36 cellular contexts compared by ENCODE assay signal in the genomic region with DNA sequence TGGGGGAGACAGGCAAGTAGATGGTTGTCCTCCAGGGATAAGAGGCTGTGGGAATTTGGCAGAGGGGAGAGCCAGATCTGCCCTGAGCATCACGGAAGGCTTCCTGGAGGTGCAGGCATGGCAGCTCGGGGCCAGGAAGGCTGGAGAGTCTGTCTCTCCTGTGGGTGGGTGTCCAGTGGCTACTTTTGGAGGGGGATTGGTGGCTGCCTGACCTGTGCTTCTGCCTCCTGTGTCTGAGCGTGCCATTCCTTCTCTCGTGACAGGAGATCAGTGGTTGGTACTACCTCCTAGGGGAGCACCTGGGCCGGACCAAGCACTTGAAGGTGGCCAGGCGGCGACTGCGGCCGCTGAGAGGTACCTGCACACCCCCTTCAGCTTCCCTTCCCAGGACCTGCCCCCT.
"Had no signal": no experiment of that assay in that cellular context is flagged by ENCODE, and none has a peak within 500 bp of the region (broad histone marks: within the 10 kb centered on the region; RNA-seq: fewer than 3 reads in every experiment).

No MANE protein-coding gene starts in this region.

- H3K9me3 Mint-ChIP-seq: activated B cell treated with CpG ODN at 0.5 μM for 24 hours; activated CD4-positive, alpha-beta memory T cell treated with anti-CD3 and anti-CD28 coated beads for 36 hours; activated CD4-positive, alpha-beta T cell treated with anti-CD3 and anti-CD28 coated beads, Interleukin-2, amount 10 ng/mL, durations not matched to agents 24 days and 14 days; activated CD8-positive, alpha-beta T cell treated with anti-CD3 and anti-CD28 coated beads for 36 hours; activated naive CD4-positive, alpha-beta T cell treated with anti-CD3 and anti-CD28 coated beads for 36 hours; activated naive CD4-positive, alpha-beta T cell treated with anti-CD3 and anti-CD28 coated beads, Interleukin-2, amount 50 U/mL, for 72 hours; activated naive CD8-positive, alpha-beta T cell treated with anti-CD3 and anti-CD28 coated beads for 36 hours; activated T-cell treated with anti-CD3 and anti-CD28 coated beads, Interleukin-2, amount 50 U/mL, for 4 hours; activated T-cell treated with anti-CD3 and anti-CD28 coated beads, Interleukin-2, amount 50 U/mL, for 72 hours; activated T-helper 1 cell treated with anti-CD3 and anti-CD28 coated beads, Interleukin-12 subunit alpha, Interleukin-12 subunit beta, Interleukin-2, Interleukin-4 antibody, amounts not matched to agents 30 ng/mL and 10 ng/mL and 1 ng/mL, durations not matched to agents 14 hours and 24 hours and 36 hours; activated T-helper 17 cell treated with anti-CD3 and anti-CD28 coated beads, Interleukin-2, amount 50 U/mL, for 72 hours; T-helper 1 cell treated with Interleukin-12 subunit alpha and Interleukin-12 subunit beta and Interleukin-4 antibody, amounts not matched to agents 30 μg/mL and 1 μg/mL, for 36 hours; T-helper 2 cell treated with Interferon-gamma antibody and Interleukin-4, amounts not matched to agents 5 μg/mL and 100 μg/mL, for 36 hours had no signal

- H3K27me3 ChIP-seq: adrenal gland, body of pancreas, brain microvascular endothelial cell, breast epithelium had no signal

- H3K36me3 ChIP-seq: adrenal gland, brain microvascular endothelial cell, breast epithelium had no signal

- H3K27ac ChIP-seq: adrenal gland, body of pancreas, brain microvascular endothelial cell, breast epithelium, VCaP had no signal

- FAIRE-seq: astrocyte, TTC549 had no signal

- H3K27me3 Mint-ChIP-seq: activated B cell treated with CpG ODN at 0.5 μM for 24 hours; activated CD4-positive, alpha-beta memory T cell treated with anti-CD3 and anti-CD28 coated beads for 36 hours; activated CD8-positive, alpha-beta T cell treated with anti-CD3 and anti-CD28 coated beads for 36 hours; activated naive CD8-positive, alpha-beta T cell treated with anti-CD3 and anti-CD28 coated beads for 36 hours; activated T-helper 17 cell treated with anti-CD3 and anti-CD28 coated beads, Interleukin-2, amount 50 U/mL, for 72 hours had no signal

- H3K9me3 ChIP-seq: adrenal gland, body of pancreas, breast epithelium had no signal

- H3K4me1 Mint-ChIP-seq: activated B cell treated with CpG ODN at 0.5 μM for 24 hours had no signal

- H3K4me3 Mint-ChIP-seq: activated B cell treated with CpG ODN at 0.5 μM for 24 hours; activated CD4-positive, alpha-beta memory T cell treated with anti-CD3 and anti-CD28 coated beads for 36 hours; activated CD4-positive, alpha-beta T cell treated with anti-CD3 and anti-CD28 coated beads, Interleukin-2, amount 10 ng/mL, durations not matched to agents 24 days and 14 days; activated CD8-positive, alpha-beta T cell treated with anti-CD3 and anti-CD28 coated beads for 36 hours; activated naive CD4-positive, alpha-beta T cell treated with anti-CD3 and anti-CD28 coated beads for 36 hours; activated naive CD8-positive, alpha-beta T cell treated with anti-CD3 and anti-CD28 coated beads for 36 hours; activated T-cell treated with anti-CD3 and anti-CD28 coated beads, Interleukin-2, amount 50 U/mL, for 4 hours; activated T-cell treated with anti-CD3 and anti-CD28 coated beads, Interleukin-2, amount 50 U/mL, for 72 hours; activated T-helper 1 cell treated with anti-CD3 and anti-CD28 coated beads, Interleukin-12 subunit alpha, Interleukin-12 subunit beta, Interleukin-2, Interleukin-4 antibody, amounts not matched to agents 30 ng/mL and 10 ng/mL and 1 ng/mL, durations not matched to agents 14 hours and 24 hours and 36 hours; activated T-helper 17 cell treated with anti-CD3 and anti-CD28 coated beads, Interleukin-2, amount 50 U/mL, for 72 hours; T-helper 1 cell treated with Interleukin-12 subunit alpha and Interleukin-12 subunit beta and Interleukin-4 antibody, amounts not matched to agents 30 μg/mL and 1 μg/mL, for 36 hours; T-helper 2 cell treated with Interferon-gamma antibody and Interleukin-4, amounts not matched to agents 5 μg/mL and 100 μg/mL, for 36 hours had no signal

- H3K4me1 ChIP-seq: breast epithelium had no signal

- ATAC-seq: activated CD8-positive, alpha-beta T cell treated with anti-CD3 and anti-CD28 coated beads for 36 hours; activated naive CD4-positive, alpha-beta T cell treated with anti-CD3 and anti-CD28 coated beads, Interleukin-2, amount 50 U/mL, for 72 hours; activated T-cell treated with anti-CD3 and anti-CD28 coated beads, Interleukin-2, amount 50 U/mL, for 4 hours; activated T-cell treated with anti-CD3 and anti-CD28 coated beads, Interleukin-2, amount 50 U/mL, for 72 hours; activated T-helper 17 cell treated with anti-CD3 and anti-CD28 coated beads, Interleukin-2, amount 50 U/mL, for 72 hours; body of pancreas had no signal

- DNase-seq: activated B cell treated with CpG ODN at 0.5 μM for 24 hours; activated CD4-positive, alpha-beta memory T cell treated with anti-CD3 and anti-CD28 coated beads for 36 hours; activated CD4-positive, alpha-beta T cell treated with anti-CD3 and anti-CD28 coated beads for 4 hours; activated CD4-positive, alpha-beta T cell treated with anti-CD3 and anti-CD28 coated beads, Interleukin-2, amount 10 ng/mL, durations not matched to agents 24 days and 14 days; activated CD4-positive, alpha-beta T cell treated with anti-CD3 and anti-CD28 coated beads, Interleukin-2, amount 50 U/mL, for 1 hour; activated CD4-positive, alpha-beta T cell treated with anti-CD3 and anti-CD28 coated beads, Interleukin-2, amount 50 U/mL, for 4 hours; activated CD4-positive, CD25-positive, alpha-beta regulatory T cell treated with anti-CD3 and anti-CD28 coated beads, Interleukin-2, amount 50 U/mL, for 72 hours; activated CD8-positive, alpha-beta memory T cell treated with anti-CD3 and anti-CD28 coated beads, Interleukin-2, amount 50 U/mL, for 4 hours; activated CD8-positive, alpha-beta T cell treated with anti-CD3 and anti-CD28 coated beads for 36 hours; activated gamma-delta T cell treated with Interleukin-2 at 50 U/mL for 16 hours; activated naive CD4-positive, alpha-beta T cell; activated naive CD4-positive, alpha-beta T cell treated with anti-CD3 and anti-CD28 coated beads for 36 hours; activated naive CD4-positive, alpha-beta T cell treated with anti-CD3 and anti-CD28 coated beads, Interleukin-2, amount 50 U/mL, for 16 hours; activated naive CD8-positive, alpha-beta T cell treated with anti-CD3 and anti-CD28 coated beads for 36 hours; activated T-cell treated with anti-CD3 and anti-CD28 coated beads for 4 hours; activated T-cell treated with anti-CD3 and anti-CD28 coated beads, Interleukin-2, amount 50 U/mL, for 1 hour; activated T-cell treated with anti-CD3 and anti-CD28 coated beads, Interleukin-2, amount 50 U/mL, for 4 hours; activated T-cell treated with anti-CD3 and anti-CD28 coated beads, Interleukin-2, amount 50 U/mL, for 72 hours; adrenal gland; amniotic stem cell; aorta; body of pancreas; brain microvascular endothelial cell; central memory CD4-positive, alpha-beta T cell; SW 1271; T-helper 1 cell; T-helper 9 cell had no signal

- H3K27ac Mint-ChIP-seq: activated B cell treated with CpG ODN at 0.5 μM for 24 hours; activated CD4-positive, alpha-beta memory T cell treated with anti-CD3 and anti-CD28 coated beads for 36 hours; activated CD4-positive, alpha-beta T cell treated with anti-CD3 and anti-CD28 coated beads, Interleukin-2, amount 10 ng/mL, durations not matched to agents 24 days and 14 days; activated CD8-positive, alpha-beta T cell treated with anti-CD3 and anti-CD28 coated beads for 36 hours; activated naive CD4-positive, alpha-beta T cell treated with anti-CD3 and anti-CD28 coated beads for 36 hours; activated naive CD4-positive, alpha-beta T cell treated with anti-CD3 and anti-CD28 coated beads, Interleukin-2, amount 50 U/mL, for 72 hours; activated naive CD8-positive, alpha-beta T cell treated with anti-CD3 and anti-CD28 coated beads for 36 hours; activated T-cell treated with anti-CD3 and anti-CD28 coated beads, Interleukin-2, amount 50 U/mL, for 72 hours; activated T-helper 1 cell treated with anti-CD3 and anti-CD28 coated beads, Interleukin-12 subunit alpha, Interleukin-12 subunit beta, Interleukin-2, Interleukin-4 antibody, amounts not matched to agents 30 ng/mL and 10 ng/mL and 1 ng/mL, durations not matched to agents 14 hours and 24 hours and 36 hours; activated T-helper 17 cell treated with anti-CD3 and anti-CD28 coated beads, Interleukin-2, amount 50 U/mL, for 72 hours; T-helper 1 cell treated with Interleukin-12 subunit alpha and Interleukin-12 subunit beta and Interleukin-4 antibody, amounts not matched to agents 30 μg/mL and 1 μg/mL, for 36 hours; T-helper 2 cell treated with Interferon-gamma antibody and Interleukin-4, amounts not matched to agents 5 μg/mL and 100 μg/mL, for 36 hours had no signal

- H3K4me3 ChIP-seq: adrenal gland, body of pancreas, breast epithelium had no signal

- H3K36me3 Mint-ChIP-seq: activated CD4-positive, alpha-beta memory T cell treated with anti-CD3 and anti-CD28 coated beads for 36 hours; activated naive CD4-positive, alpha-beta T cell treated with anti-CD3 and anti-CD28 coated beads, Interleukin-2, amount 50 U/mL, for 72 hours; activated naive CD8-positive, alpha-beta T cell treated with anti-CD3 and anti-CD28 coated beads for 36 hours had no signal
